ENCODE assay signal across 8 cellular contexts in the genomic region with DNA sequence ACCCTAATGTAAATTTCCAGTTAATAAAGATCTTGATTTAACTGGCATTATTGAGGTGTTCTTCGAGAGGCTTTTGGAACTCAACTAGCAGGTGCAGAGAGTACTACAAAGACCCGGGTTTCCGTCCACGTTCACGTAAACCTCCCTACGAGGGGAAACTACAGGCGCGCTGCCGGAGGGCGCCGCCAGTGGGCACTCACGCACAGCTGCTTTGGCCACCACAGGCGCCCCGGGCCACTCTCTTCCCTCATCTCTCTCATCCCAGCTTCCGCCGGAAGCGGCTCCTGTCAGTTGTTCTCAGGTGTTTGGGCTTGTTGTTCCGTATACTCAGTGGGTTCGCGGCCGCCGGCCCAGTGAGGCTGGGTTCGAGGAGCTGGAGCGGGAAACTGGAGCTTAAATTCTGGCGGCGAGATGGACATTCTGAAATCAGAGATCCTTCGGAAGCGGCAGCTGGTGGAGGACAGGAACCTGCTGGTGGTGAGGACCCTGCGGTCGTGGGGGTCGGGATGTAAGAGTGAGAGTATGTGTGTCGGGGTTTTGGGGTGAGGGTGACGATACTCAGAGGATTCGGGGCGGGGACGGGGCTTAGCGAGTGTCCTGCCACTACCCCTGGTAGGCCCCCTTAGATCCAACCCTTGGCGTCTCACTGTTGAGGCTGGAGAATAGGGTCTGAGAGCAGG. TPM values are rescaled to one million over a fixed set of nuclear protein-coding genes. Genes with fewer than 3 reads are reported as not detected.
DNase-seq lines count a peak whose midpoint lies in the region; ATAC-seq and TF ChIP-seq lines count a peak whose summit lies in the region.

A gene with protein sequence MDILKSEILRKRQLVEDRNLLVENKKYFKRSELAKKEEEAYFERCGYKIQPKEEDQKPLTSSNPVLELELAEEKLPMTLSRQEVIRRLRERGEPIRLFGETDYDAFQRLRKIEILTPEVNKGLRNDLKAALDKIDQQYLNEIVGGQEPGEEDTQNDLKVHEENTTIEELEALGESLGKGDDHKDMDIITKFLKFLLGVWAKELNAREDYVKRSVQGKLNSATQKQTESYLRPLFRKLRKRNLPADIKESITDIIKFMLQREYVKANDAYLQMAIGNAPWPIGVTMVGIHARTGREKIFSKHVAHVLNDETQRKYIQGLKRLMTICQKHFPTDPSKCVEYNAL (plus strand): TSS at position 290 of the 680 bp plus-strand sequence. CDS start 122 bp downstream, at position 412.

- TF ChIP-seq CTCF in astrocyte of the cerebellum (IDR thresholded peaks at IDR 0.05; ENCODE audit: low read depth, low read length, missing control alignments) = peak; percentile 99

- ATAC-seq in GM18508 (IDR thresholded peaks at IDR 0.05; ENCODE audit: insufficient read depth, unreplicated experiment) = peak; percentile 89
- peak; percentile 99 for ATAC-seq in HG03025 (IDR thresholded peaks at IDR 0.05; ENCODE audit: low FRiP score, unreplicated experiment)
- ATAC-seq in aorta (ENCODE audit: low FRiP score) = peak; percentile 98

- intact Hi-C loops in aorta (cut with DNase I) = no loop called here

- peak within 1 kb of the TSS; percentile 39 for H3K9ac ChIP-seq in rectal smooth muscle tissue (ENCODE audit: low read length)

- no peaks in the 10 kb centered on the region for H3K36me3 ChIP-seq in rectal smooth muscle tissue (ENCODE audit: control insufficient read depth, insufficient read depth, low read length)
- no peaks in the 10 kb centered on the region for H3K36me3 ChIP-seq in aorta (ENCODE audit: control insufficient read depth in 1 of 2, insufficient read depth in 2 of 2, low read length in 1 of 2)

- DNase-seq in NCI-H2029 treated with DMSO at 0.1 percent for 48 hours (lab: John Stamatoyannopoulos, UW) (peak; percentile 64), T-helper 9 cell (peak; percentile 92), astrocyte of the cerebellum (ENCODE audit: low read depth) (peak; percentile 81), hepatic stellate cell (ENCODE audit: low spot score) (peak; percentile 93), aorta (peak; percentile 95 to 98)

- H3K4me1 ChIP-seq in rectal smooth muscle tissue (ENCODE audit: control insufficient read depth, insufficient read depth, low read length) = peaks cover 7% of the 10 kb centered on the region
- no peaks in the 10 kb centered on the region for H3K4me1 ChIP-seq in aorta (ENCODE audit: control insufficient read depth in 1 of 2, insufficient read depth in 2 of 2, low read length in 2 of 2)

- peak within 1 kb of the TSS; percentile 83 for H3K4me3 ChIP-seq in astrocyte of the cerebellum (ENCODE audit: low read depth, low read length)
- peak within 1 kb of the TSS; percentile 96 for H3K4me3 ChIP-seq in rectal smooth muscle tissue (ENCODE audit: low read length)
- H3K4me3 ChIP-seq in aorta (ENCODE audit: low read length in 2 of 2) = peak within 1 kb of the TSS; percentile 65 to 96

- WGBS in aorta, 2 donors = 0 to 1% methylated on average over 38 of the region's 38 CpGs

- no peaks in the 10 kb centered on the region for H3K27me3 ChIP-seq in rectal smooth muscle tissue (ENCODE audit: control insufficient read depth, insufficient read depth, low read length)
- no peaks in the 10 kb centered on the region for H3K27me3 ChIP-seq in aorta (ENCODE audit: control insufficient read depth in 1 of 2, insufficient read depth in 2 of 2, low read length in 1 of 2)

- in situ Hi-C loops in astrocyte of the cerebellum (cut with HindIII; ENCODE audit: low sequenced_read_pairs) = no loop called here

- no peaks in the 10 kb centered on the region for H3K9me3 ChIP-seq in aorta (ENCODE audit: control insufficient read depth, low read length)

- H3K27ac ChIP-seq in rectal smooth muscle tissue (ENCODE audit: low read depth, low read length) (peak within 1 kb of the TSS; percentile 25), aorta (ENCODE audit: low read depth in 1 of 2, low read length in 2 of 2) (no peak within 1 kb of the TSS)

RNA-seq across cellular contexts. Expression of the gene that starts here (rescaled TPM):
- 10 to 100 TPM; 21.0 to 21.6 TPM for total RNA-seq in aorta
- polyA plus RNA-seq in aorta = 10 to 100 TPM; 11.9 to 18.8 TPM
